In genomic region chr16:78980825-78981224, GRCh38 we compare ENCODE assay signal across 8 cellular contexts.
"Had no signal": no experiment of that assay in that cellular context is flagged by ENCODE, and none has a peak within 500 bp of the region (broad histone marks: within the 10 kb centered on the region; RNA-seq: fewer than 3 reads in every experiment).

No MANE protein-coding gene starts in this region.

- H3K4me2 ChIP-seq: GM23338, KMS-11 had no signal

- H3K4me3 ChIP-seq: GM23338 had no signal

- H3K27ac ChIP-seq: KMS-11 had no signal

- ATAC-seq: GM23338 had no signal

- DNase-seq: H9, HCEC 1CT, KBM-7 had no signal

- FAIRE-seq: H1, H54, HTR-8/SVneo had no signal

- H2AFZ ChIP-seq: GM23338 had no signal

- H3K9ac ChIP-seq: KMS-11 had no signal
